In genomic region chr20:42161228-42161829, GRCh38 we compare ENCODE assay signal across 21 cellular contexts.
"Had no signal": no experiment of that assay in that cellular context is flagged by ENCODE, and none has a peak within 500 bp of the region (broad histone marks: within the 10 kb centered on the region; RNA-seq: fewer than 3 reads in every experiment).

No MANE protein-coding gene starts in this region.

- H3K27me3 ChIP-seq: ascending aorta, colonic mucosa, thyroid gland had no signal

- H3K4me3 ChIP-seq: ascending aorta, colonic mucosa, thyroid gland had no signal

- H3K4me3 Mint-ChIP-seq: activated T-cell treated with anti-CD3 and anti-CD28 coated beads, Interleukin-2, amount 50 U/mL, for 72 hours; central memory CD8-positive, alpha-beta T cell had no signal

- DNase-seq: activated CD4-positive, alpha-beta T cell treated with anti-CD3 and anti-CD28 coated beads, Interleukin-2, amount 50 U/mL, for 1 hour; activated CD8-positive, alpha-beta memory T cell treated with anti-CD3 and anti-CD28 coated beads, Interleukin-2, amount 50 U/mL, for 48 hours; activated effector memory CD4-positive, alpha-beta T cell treated with anti-CD3 and anti-CD28 coated beads, Interleukin-2, amount 50 U/mL, for 16 hours; activated naive CD4-positive, alpha-beta T cell treated with anti-CD3 and anti-CD28 coated beads, Interleukin-2, amount 50 U/mL, for 16 hours; activated T-cell treated with anti-CD3 and anti-CD28 coated beads, Interleukin-2, amount 50 U/mL, for 72 hours; colonic mucosa; erythroblast; foreskin melanocyte; glutamatergic neuron; hypothalamus; kidney; midbrain; stimulated activated CD4-positive, alpha-beta T cell treated with anti-CD3 and anti-CD28 coated beads, Interleukin-2, amount 100 ng/mL, for 24 hours; stimulated activated naive CD4-positive, alpha-beta T cell treated with Interleukin-2 at 50 U/mL for 16 hours; T-helper 9 cell; thyroid gland had no signal

- ATAC-seq: activated CD4-positive, CD25-positive, alpha-beta regulatory T cell treated with anti-CD3 and anti-CD28 coated beads, Interleukin-2, amount 50 U/mL, for 24 hours; activated T-cell treated with anti-CD3 and anti-CD28 coated beads, Interleukin-2, amount 50 U/mL, for 72 hours; left lobe of liver had no signal

- H3K27me3 Mint-ChIP-seq: central memory CD8-positive, alpha-beta T cell had no signal

- H3K36me3 ChIP-seq: ascending aorta, colonic mucosa, thyroid gland had no signal

- H3K27ac Mint-ChIP-seq: activated T-cell treated with anti-CD3 and anti-CD28 coated beads, Interleukin-2, amount 50 U/mL, for 72 hours; progenitor cell of endocrine pancreas had no signal

- H3K4me1 Mint-ChIP-seq: central memory CD8-positive, alpha-beta T cell had no signal
